ENCODE assay signal across 5 cellular contexts in genomic region chr11:115127790-115128189, GRCh38.
"Had no signal": no experiment of that assay in that cellular context is flagged by ENCODE, and none has a peak within 500 bp of the region (broad histone marks: within the 10 kb centered on the region; RNA-seq: fewer than 3 reads in every experiment).

No MANE protein-coding gene starts in this region.

- H3K27ac Mint-ChIP-seq: GM23338, H9 had no signal

- H3K4me3 Mint-ChIP-seq: GM23338, H9 had no signal

- ATAC-seq: GM23338, HCT116, K562 had no signal

- DNase-seq: H9, IMR-90 had no signal

- H3K9me3 Mint-ChIP-seq: GM23338, H9 had no signal

- H3K4me3 ChIP-seq: GM23338, K562 had no signal
